In the genomic region with DNA sequence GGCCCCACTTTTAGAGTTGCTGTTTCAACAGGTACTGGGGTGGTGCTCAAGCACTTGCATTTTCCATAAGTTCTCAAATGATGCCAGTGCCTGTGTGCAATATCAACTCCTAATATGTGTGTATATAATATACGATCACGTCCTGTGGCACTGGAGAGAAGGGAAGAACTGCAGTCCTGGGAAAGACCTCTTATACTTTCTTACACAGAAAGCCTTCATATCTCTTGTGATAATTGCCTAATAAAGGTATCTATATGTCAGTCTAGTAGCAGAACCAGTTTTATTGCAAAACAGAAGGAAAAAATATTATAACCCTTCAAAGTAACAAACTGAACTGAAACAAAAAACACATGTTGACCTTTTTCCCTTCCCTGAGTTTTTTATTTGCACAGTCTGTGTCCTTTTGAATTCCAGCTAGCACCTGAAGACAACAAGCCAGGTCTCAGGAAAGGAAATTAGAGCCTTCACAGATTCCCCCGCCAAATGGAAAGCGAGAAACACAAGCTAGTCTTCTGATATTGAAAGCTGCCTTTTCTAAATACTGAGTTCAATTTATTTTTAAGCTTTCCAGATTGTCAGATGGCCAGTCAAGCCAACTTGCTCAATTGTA, we compare ENCODE assay signal across 30 cellular contexts. TPM values are rescaled to one million over a fixed set of nuclear protein-coding genes. Genes with fewer than 3 reads are reported as not detected.
"Had no signal": no experiment of that assay in that cellular context is flagged by ENCODE, and none has a peak within 500 bp of the region (broad histone marks: within the 10 kb centered on the region; RNA-seq: fewer than 3 reads in every experiment).

No MANE protein-coding gene starts in this region.

- H3K36me3 ChIP-seq: ascending aorta, SJSA1 had no signal

- H3K4me3 ChIP-seq: ascending aorta, SJSA1 had no signal

- ATAC-seq: activated CD8-positive, alpha-beta memory T cell treated with anti-CD3 and anti-CD28 coated beads, Interleukin-2, amount 10 ng/mL, durations not matched to agents 7 days and 5 days; activated naive CD8-positive, alpha-beta T cell treated with anti-CD3 and anti-CD28 coated beads, Interleukin-2, amount 50 U/mL, for 24 hours; PC-3 had no signal

- H3K9me3 ChIP-seq: ascending aorta, SJSA1 had no signal

- H3K36me3 Mint-ChIP-seq: activated naive CD4-positive, alpha-beta T cell treated with anti-CD3 and anti-CD28 coated beads, Interleukin-2, amount 50 U/mL, for 24 hours; brain had no signal

- H3K9me3 Mint-ChIP-seq: activated B cell treated with CpG ODN at 0.5 μM for 24 hours; activated naive CD4-positive, alpha-beta T cell treated with anti-CD3 and anti-CD28 coated beads, Interleukin-2, amount 50 U/mL, for 24 hours; activated naive CD8-positive, alpha-beta T cell treated with anti-CD3 and anti-CD28 coated beads, Interleukin-2, amount 50 U/mL, for 24 hours; activated T-cell treated with anti-CD3 and anti-CD28 coated beads, Interleukin-2, amount 50 U/mL, for 24 hours; activated T-helper 1 cell treated with anti-CD3 and anti-CD28 coated beads, Interleukin-12 subunit alpha, Interleukin-12 subunit beta, Interleukin-2, Interleukin-4 antibody, amounts not matched to agents 30 ng/mL and 10 ng/mL and 1 ng/mL, durations not matched to agents 14 hours and 24 hours and 36 hours; central memory CD8-positive, alpha-beta T cell; T-helper 1 cell treated with Interleukin-12 subunit alpha and Interleukin-12 subunit beta and Interleukin-4 antibody, amounts not matched to agents 30 μg/mL and 1 μg/mL, for 36 hours had no signal

- H3K27me3 Mint-ChIP-seq: brain had no signal

- H3K4me1 Mint-ChIP-seq: activated B cell treated with CpG ODN at 0.5 μM for 24 hours; activated CD8-positive, alpha-beta memory T cell treated with anti-CD3 and anti-CD28 coated beads, Interleukin-2, amount 10 ng/mL, durations not matched to agents 7 days and 5 days; activated naive CD4-positive, alpha-beta T cell treated with anti-CD3 and anti-CD28 coated beads, Interleukin-2, amount 50 U/mL, for 24 hours; activated naive CD8-positive, alpha-beta T cell treated with anti-CD3 and anti-CD28 coated beads, Interleukin-2, amount 50 U/mL, for 24 hours; central memory CD8-positive, alpha-beta T cell had no signal

- H3K27ac ChIP-seq: ascending aorta had no signal

- H3K4me3 Mint-ChIP-seq: activated B cell treated with CpG ODN at 0.5 μM for 24 hours; activated CD4-positive, alpha-beta T cell treated with anti-CD3 and anti-CD28 coated beads, Interleukin-2, amount 10 ng/mL, durations not matched to agents 24 days and 14 days; activated CD8-positive, alpha-beta memory T cell treated with anti-CD3 and anti-CD28 coated beads, Interleukin-2, amount 10 ng/mL, durations not matched to agents 7 days and 5 days; activated naive CD4-positive, alpha-beta T cell treated with anti-CD3 and anti-CD28 coated beads, Interleukin-2, amount 50 U/mL, for 24 hours; activated naive CD8-positive, alpha-beta T cell treated with anti-CD3 and anti-CD28 coated beads, Interleukin-2, amount 50 U/mL, for 24 hours; activated T-cell treated with anti-CD3 and anti-CD28 coated beads, Interleukin-2, amount 50 U/mL, for 24 hours; activated T-helper 1 cell treated with anti-CD3 and anti-CD28 coated beads, Interleukin-12 subunit alpha, Interleukin-12 subunit beta, Interleukin-2, Interleukin-4 antibody, amounts not matched to agents 30 ng/mL and 10 ng/mL and 1 ng/mL, durations not matched to agents 14 hours and 24 hours and 36 hours; brain; central memory CD8-positive, alpha-beta T cell; T-helper 1 cell treated with Interleukin-12 subunit alpha and Interleukin-12 subunit beta and Interleukin-4 antibody, amounts not matched to agents 30 μg/mL and 1 μg/mL, for 36 hours had no signal

- H3K27ac Mint-ChIP-seq: activated B cell treated with CpG ODN at 0.5 μM for 24 hours; activated CD4-positive, alpha-beta T cell treated with anti-CD3 and anti-CD28 coated beads, Interleukin-2, amount 10 ng/mL, durations not matched to agents 24 days and 14 days; activated CD8-positive, alpha-beta memory T cell treated with anti-CD3 and anti-CD28 coated beads, Interleukin-2, amount 10 ng/mL, durations not matched to agents 7 days and 5 days; activated naive CD4-positive, alpha-beta T cell treated with anti-CD3 and anti-CD28 coated beads, Interleukin-2, amount 50 U/mL, for 24 hours; activated naive CD8-positive, alpha-beta T cell treated with anti-CD3 and anti-CD28 coated beads, Interleukin-2, amount 50 U/mL, for 24 hours; activated T-cell treated with anti-CD3 and anti-CD28 coated beads, Interleukin-2, amount 50 U/mL, for 24 hours; activated T-helper 1 cell treated with anti-CD3 and anti-CD28 coated beads, Interleukin-12 subunit alpha, Interleukin-12 subunit beta, Interleukin-2, Interleukin-4 antibody, amounts not matched to agents 30 ng/mL and 10 ng/mL and 1 ng/mL, durations not matched to agents 14 hours and 24 hours and 36 hours; brain; T-helper 1 cell treated with Interleukin-12 subunit alpha and Interleukin-12 subunit beta and Interleukin-4 antibody, amounts not matched to agents 30 μg/mL and 1 μg/mL, for 36 hours had no signal

- H3K27me3 ChIP-seq: ascending aorta, SJSA1 had no signal

- DNase-seq: activated B cell treated with CpG ODN at 0.5 μM for 24 hours; activated CD4-positive, alpha-beta T cell treated with anti-CD3 and anti-CD28 coated beads for 1 hour; activated CD4-positive, alpha-beta T cell treated with anti-CD3 and anti-CD28 coated beads, Interleukin-2, amount 10 ng/mL, durations not matched to agents 24 days and 14 days; activated CD4-positive, alpha-beta T cell treated with anti-CD3 and anti-CD28 coated beads, Interleukin-2, amount 50 U/mL, for 48 hours; activated CD8-positive, alpha-beta memory T cell treated with anti-CD3 and anti-CD28 coated beads, Interleukin-2, amount 10 ng/mL, durations not matched to agents 7 days and 5 days; activated effector memory CD4-positive, alpha-beta T cell treated with Interleukin-2 at 50 U/mL for 16 hours; activated naive CD4-positive, alpha-beta T cell; activated naive CD8-positive, alpha-beta T cell treated with anti-CD3 and anti-CD28 coated beads, Interleukin-2, amount 50 U/mL, for 24 hours; activated T-cell treated with anti-CD3 and anti-CD28 coated beads, Interleukin-2, amount 50 U/mL, for 24 hours; amniotic stem cell; KG1; NCI-H1092; NCI-H1417; NCI-H1930; NCI-H2171 treated with DMSO at 0.1 percent for 48 hours; NCI-H345; NCI-H510A; NCI-H526 treated with DMSO at 0.1 percent for 48 hours; NCI-H82; PC-3; SHP77 had no signal

RNA-seq across cellular contexts. Expression of a gene that starts 44.4 kb away (rescaled TPM):
- total RNA-seq: activated B cell treated with CpG ODN at 0.5 μM for 24 hours, LHCN-M2, M059J, PC-3 had no signal
